ENCODE assay signal across 11 cellular contexts in genomic region chr7:155804431-155804831, GRCh38. TPM values are rescaled to one million over a fixed set of nuclear protein-coding genes. Genes with fewer than 3 reads are reported as not detected.
A peak's percentile ranks its signal among the peaks of the same experiment; 100 is the strongest.
DNase-seq lines count a peak whose midpoint lies in the region; ATAC-seq, FAIRE-seq and TF ChIP-seq lines count a peak whose summit lies in the region.
"Had no signal": no experiment of that assay in that cellular context is flagged by ENCODE, and none has a peak within 500 bp of the region (broad histone marks: within the 10 kb centered on the region; RNA-seq: fewer than 3 reads in every experiment).

No MANE protein-coding gene starts in this region.

- no peak for TF ChIP-seq POLR2A in GM12892 (IDR thresholded peaks at IDR 0.05; ENCODE audit: low read depth, low read length)

- H3K4me1 Mint-ChIP-seq in activated B cell treated with CpG ODN at 0.5 μM for 24 hours (peaks cover 25% of the 10 kb centered on the region), memory B cell (peaks cover 13% of the 10 kb centered on the region)

- H3K4me1 ChIP-seq in right cardiac atrium (ENCODE audit: control insufficient read depth, insufficient read depth, low read length) = peaks cover 6% of the 10 kb centered on the region
- peaks cover 0 to 56% of the 10 kb centered on the region in 2 donors for H3K4me1 ChIP-seq in right atrium auricular region
- peaks cover 38% of the 10 kb centered on the region for H3K4me1 ChIP-seq in upper lobe of right lung

- CTCF ChIA-PET in activated B cell treated with CpG ODN at 0.5 μM for 24 hours (lab: Charles Lee) = no interaction called here

- DNase-seq in right cardiac atrium (no peak), right atrium auricular region (ENCODE audit: low spot score) (no peak), activated B cell treated with CpG ODN at 0.5 μM for 24 hours (no peak), memory B cell (ENCODE audit: low spot score in 2 of 2) (no peak), upper lobe of right lung (no peak), GM12892 (ENCODE audit: insufficient read length) (no peak), occipital lobe (lab: John Stamatoyannopoulos, UW) (no peak)
- DNase-seq: DND-41, NCI-H510A treated with DMSO at 0.1 percent for 48 hours had no signal

- H3K27ac Mint-ChIP-seq in activated B cell treated with CpG ODN at 0.5 μM for 24 hours (no peak overlapping the region), memory B cell (no peak overlapping the region)

- POLR2A ChIA-PET in activated B cell treated with CpG ODN at 0.5 μM for 24 hours (lab: Charles Lee) = no interaction called here

- H3K27ac ChIP-seq in right cardiac atrium (ENCODE audit: low read length) = no peak overlapping the region
- H3K27ac ChIP-seq in right atrium auricular region = no peak overlapping the region
- peak overlapping the region; percentile 79 for H3K27ac ChIP-seq in upper lobe of right lung
- H3K27ac ChIP-seq: epithelial cell of prostate had no signal

- H3K4me3 ChIP-seq in right cardiac atrium (ENCODE audit: low read length) (peak overlapping the region; percentile 39), right atrium auricular region (peak overlapping the region in 1 of 2 donors; percentile 42), upper lobe of right lung (peak overlapping the region; percentile 42)

- no peaks in the 10 kb centered on the region for H3K27me3 ChIP-seq in right cardiac atrium (ENCODE audit: control insufficient read depth, insufficient read depth)
- peaks cover 16 to 39% of the 10 kb centered on the region in 2 donors for H3K27me3 ChIP-seq in right atrium auricular region
- H3K27me3 ChIP-seq in upper lobe of right lung = peaks cover 86% of the 10 kb centered on the region

- H3K9me3 ChIP-seq in right cardiac atrium (ENCODE audit: control insufficient read depth, low read length) (no peaks in the 10 kb centered on the region), right atrium auricular region (no peaks in the 10 kb centered on the region), upper lobe of right lung (no peaks in the 10 kb centered on the region)

- ATAC-seq in right cardiac atrium (no peak), activated B cell treated with CpG ODN at 0.5 μM for 24 hours (ENCODE audit: low read depth) (no peak), memory B cell (ENCODE audit: low read depth) (no peak), upper lobe of right lung (peak; percentile 2), GM21576 (IDR thresholded peaks at IDR 0.05; ENCODE audit: unreplicated experiment) (no peak)

- WGBS in right cardiac atrium = 1% methylated on average over 17 of the region's 17 CpGs

- H3K9me3 Mint-ChIP-seq in activated B cell treated with CpG ODN at 0.5 μM for 24 hours (no peaks in the 10 kb centered on the region), memory B cell (no peaks in the 10 kb centered on the region)

- intact Hi-C loops in right cardiac atrium (cut with DNase I) = no loop called here
- intact Hi-C loops in activated B cell treated with CpG ODN at 0.5 μM for 24 hours (cut with micrococcal nuclease) = no loop called here
- intact Hi-C loops in upper lobe of right lung (cut with DNase I) = no loop called here

- H3K36me3 Mint-ChIP-seq in activated B cell treated with CpG ODN at 0.5 μM for 24 hours (ENCODE audit: low read depth) (no peaks in the 10 kb centered on the region), memory B cell (no peaks in the 10 kb centered on the region)

- H3K4me3 Mint-ChIP-seq in activated B cell treated with CpG ODN at 0.5 μM for 24 hours (peak overlapping the region; percentile 66), memory B cell (peak overlapping the region; percentile 65)

- no peak for FAIRE-seq in GM12892 (lab: Jason Lieb, UNC)

- TF ChIP-seq CTCF in right atrium auricular region (IDR thresholded peaks at IDR 0.05) (no peak), activated B cell treated with CpG ODN at 0.5 μM for 24 hours (IDR thresholded peaks at IDR 0.05) (no peak), upper lobe of right lung (IDR thresholded peaks at IDR 0.05) (no peak)

- H3K36me3 ChIP-seq in right atrium auricular region (no peaks in the 10 kb centered on the region), upper lobe of right lung (no peaks in the 10 kb centered on the region)

- H3K27me3 Mint-ChIP-seq in activated B cell treated with CpG ODN at 0.5 μM for 24 hours (peaks cover 57% of the 10 kb centered on the region), memory B cell (peaks cover 16% of the 10 kb centered on the region)

RNA-seq across cellular contexts. Expression of gene SHH, which starts 7.8 kb away (rescaled TPM):
- not detected for total RNA-seq in right cardiac atrium
- not detected for polyA plus RNA-seq in right cardiac atrium
- total RNA-seq in right atrium auricular region = not detected
- not detected in 2 replicates for total RNA-seq in activated B cell treated with CpG ODN at 0.5 μM for 24 hours
- total RNA-seq in upper lobe of right lung = 10.1 TPM
- polyA plus RNA-seq in GM12892 (2012; ENCODE audit: missing spikeins) = not detected
- 0.62 TPM for total RNA-seq in occipital lobe
